Comparison of ENCODE assay signal across 8 cellular contexts in genomic region chr20:47376096-47376649, GRCh38. TPM values are rescaled to one million over a fixed set of nuclear protein-coding genes. Genes with fewer than 3 reads are reported as not detected.
A peak's percentile ranks its signal among the peaks of the same experiment; 100 is the strongest.
DNase-seq lines count a peak whose midpoint lies in the region; ATAC-seq and TF ChIP-seq lines count a peak whose summit lies in the region.
"Not testable (repeated sequence)": the region's sequence is repeated elsewhere in the genome, so short reads cannot be mapped to it uniquely, and the experiment has no call there.

No MANE protein-coding gene starts in this region.

- H3K27me3 ChIP-seq in MG63; RWPE2 (ENCODE audit: insufficient read depth, poor library complexity, severe bottlenecking): not testable (repeated sequence)

- H3K36me3 ChIP-seq in MG63; RWPE2 (ENCODE audit: low read depth): not testable (repeated sequence)

- not testable (repeated sequence) for H3K36me3 Mint-ChIP-seq in activated naive CD4-positive, alpha-beta T cell treated with anti-CD3 and anti-CD28 coated beads, Interleukin-2, amount 50 U/mL, for 72 hours; neural crest cell (ENCODE audit: low read depth); stimulated activated naive B cell treated with anti-CD40 and anti-IgM and Interleukin-4, amounts not matched to agents 10 μg/mL and 1 μg/mL and 100 μg/mL, for 72 hours

- H3K27ac ChIP-seq in RWPE2 (ENCODE audit: poor library complexity, severe bottlenecking): peak overlapping the region; percentile 56

- ATAC-seq in RWPE2 (ENCODE audit: low read depth); activated naive CD4-positive, alpha-beta T cell treated with anti-CD3 and anti-CD28 coated beads, Interleukin-2, amount 50 U/mL, for 72 hours; stimulated activated naive B cell treated with anti-CD40 and anti-IgM and Interleukin-4, amounts not matched to agents 10 μg/mL and 1 μg/mL and 100 μg/mL, for 72 hours (replicated peaks): not testable (repeated sequence)
- ATAC-seq in esophagus mucosa (peak; percentile 46), left ventricle myocardium superior (peak; percentile 43)

- not testable (repeated sequence) for TF ChIP-seq CTCF in RWPE2 (IDR thresholded peaks at IDR 0.05; ENCODE audit: poor library complexity, severe bottlenecking); neural crest cell (conservative IDR thresholded peaks at IDR 0.05)

- not testable (repeated sequence) for H3K4me3 Mint-ChIP-seq in neural crest cell; stimulated activated naive B cell treated with anti-CD40 and anti-IgM and Interleukin-4, amounts not matched to agents 10 μg/mL and 1 μg/mL and 100 μg/mL, for 72 hours

- H3K9me3 Mint-ChIP-seq in activated naive CD4-positive, alpha-beta T cell treated with anti-CD3 and anti-CD28 coated beads, Interleukin-2, amount 50 U/mL, for 72 hours; neural crest cell; stimulated activated naive B cell treated with anti-CD40 and anti-IgM and Interleukin-4, amounts not matched to agents 10 μg/mL and 1 μg/mL and 100 μg/mL, for 72 hours: not testable (repeated sequence)

- DNase-seq in EH (ENCODE audit: low read depth) (peak; percentile 46), MG63 (peak; percentile 45)
- not testable (repeated sequence) for DNase-seq in RWPE2 (ENCODE audit: low spot score); activated naive CD4-positive, alpha-beta T cell treated with anti-CD3 and anti-CD28 coated beads, Interleukin-2, amount 50 U/mL, for 72 hours (ENCODE audit: low spot score in 2 of 2); left ventricle myocardium superior; neural crest cell (ENCODE audit: low read depth, low spot score); stimulated activated naive B cell treated with anti-CD40 and anti-IgM and Interleukin-4, amounts not matched to agents 10 μg/mL and 1 μg/mL and 100 μg/mL, for 72 hours

- H3K27me3 Mint-ChIP-seq in neural crest cell (ENCODE audit: low read depth); stimulated activated naive B cell treated with anti-CD40 and anti-IgM and Interleukin-4, amounts not matched to agents 10 μg/mL and 1 μg/mL and 100 μg/mL, for 72 hours: not testable (repeated sequence)

- peaks cover 23% of the 10 kb centered on the region for H3K4me1 ChIP-seq in RWPE2 (ENCODE audit: insufficient read depth, poor library complexity, severe bottlenecking)

- H3K27ac Mint-ChIP-seq in activated naive CD4-positive, alpha-beta T cell treated with anti-CD3 and anti-CD28 coated beads, Interleukin-2, amount 50 U/mL, for 72 hours: peak overlapping the region; percentile 22 to 77
- peak overlapping the region; percentile 87 for H3K27ac Mint-ChIP-seq in neural crest cell (ENCODE audit: unreplicated experiment)
- peak overlapping the region; percentile 9 for H3K27ac Mint-ChIP-seq in stimulated activated naive B cell treated with anti-CD40 and anti-IgM and Interleukin-4, amounts not matched to agents 10 μg/mL and 1 μg/mL and 100 μg/mL, for 72 hours

- intact Hi-C loops in left ventricle myocardium superior (cut with micrococcal nuclease): not testable (repeated sequence)

- H3K9me3 ChIP-seq in MG63; RWPE2 (ENCODE audit: severe bottlenecking): not testable (repeated sequence)

- not testable (repeated sequence) for H3K4me3 ChIP-seq in MG63; RWPE2 (ENCODE audit: severe bottlenecking)

- H3K4me1 Mint-ChIP-seq in neural crest cell; stimulated activated naive B cell treated with anti-CD40 and anti-IgM and Interleukin-4, amounts not matched to agents 10 μg/mL and 1 μg/mL and 100 μg/mL, for 72 hours: not testable (repeated sequence)

RNA-seq across cellular contexts. Expression of gene ZMYND8, which starts 19.7 kb away (rescaled TPM):
- 10.2 and 14.1 TPM in 2 replicates for total RNA-seq in MG63 (2014; rRNA removed; shearing (Covaris generic); ENCODE audit: low replicate concordance)
- total RNA-seq in activated naive CD4-positive, alpha-beta T cell treated with anti-CD3 and anti-CD28 coated beads, Interleukin-2, amount 50 U/mL, for 72 hours: 10 to 100 TPM; 35.7 to 46.4 TPM
- total RNA-seq in esophagus mucosa (27.4 TPM), left ventricle myocardium superior (40.1 TPM), neural crest cell (86.0 and 92.1 TPM in 2 replicates)

Comparison
In these comparisons a context has a peak if more than half of its experiments do, and no peak if none do; other contexts are left out.
1. H3K27ac Mint-ChIP-seq: peak in every context shown above with its lines; median percentile 87 in neural crest cell; 50 in activated naive CD4-positive, alpha-beta T cell treated with anti-CD3 and anti-CD28 coated beads, Interleukin-2, amount 50 U/mL, for 72 hours; 9 in stimulated activated naive B cell treated with anti-CD40 and anti-IgM and Interleukin-4, amounts not matched to agents 10 μg/mL and 1 μg/mL and 100 μg/mL, for 72 hours.